ENCODE assay signal across 30 cellular contexts in genomic region chr6:2646346-2646745, GRCh38.
"Had no signal": no experiment of that assay in that cellular context is flagged by ENCODE, and none has a peak within 500 bp of the region (broad histone marks: within the 10 kb centered on the region; RNA-seq: fewer than 3 reads in every experiment).

No MANE protein-coding gene starts in this region.

- H3K27me3 ChIP-seq: cardiac muscle cell, colonic mucosa, vagina had no signal

- H3K27ac Mint-ChIP-seq: activated CD4-positive, alpha-beta T cell treated with anti-CD3 and anti-CD28 coated beads for 36 hours; activated CD8-positive, alpha-beta memory T cell treated with anti-CD3 and anti-CD28 coated beads, Interleukin-2, amount 10 ng/mL, durations not matched to agents 7 days and 5 days; activated CD8-positive, alpha-beta T cell treated with anti-CD3 and anti-CD28 coated beads, Interleukin-2, amount 10 ng/mL, durations not matched to agents 7 days and 5 days; activated naive CD4-positive, alpha-beta T cell treated with anti-CD3 and anti-CD28 coated beads, Interleukin-2, amount 50 U/mL, for 24 hours; activated naive CD8-positive, alpha-beta T cell treated with anti-CD3 and anti-CD28 coated beads, Interleukin-2, amount 50 U/mL, for 24 hours; activated T-helper 2 cell treated with anti-CD3 and anti-CD28 coated beads, Interferon-gamma antibody, Interleukin-2, Interleukin-4, amounts not matched to agents 10 μg/mL and 5 μg/mL and 100 μg/mL, durations not matched to agents 14 hours and 24 hours and 36 hours; immature natural killer cell; nephron progenitor cell; T-helper 2 cell treated with Interferon-gamma antibody and Interleukin-4, amounts not matched to agents 5 μg/mL and 100 μg/mL, for 36 hours had no signal

- DNase-seq: activated CD4-positive, alpha-beta T cell treated with anti-CD3 and anti-CD28 coated beads for 36 hours; activated CD4-positive, CD25-positive, alpha-beta regulatory T cell; activated CD8-positive, alpha-beta T cell treated with anti-CD3 and anti-CD28 coated beads, Interleukin-2, amount 10 ng/mL, durations not matched to agents 7 days and 5 days; activated naive CD8-positive, alpha-beta T cell treated with anti-CD3 and anti-CD28 coated beads, Interleukin-2, amount 50 U/mL, for 24 hours; activated T-cell treated with anti-CD3 and anti-CD28 coated beads, Interleukin-2, amount 50 U/mL, for 48 hours; cerebellar nuclear complex; colonic mucosa; effector memory CD4-positive, alpha-beta T cell; heart left ventricle; hypothalamus; immature natural killer cell; kidney; left colon; mammary epithelial cell; nephron progenitor cell; occipital lobe; psoas muscle; stimulated activated CD4-positive, alpha-beta T cell treated with anti-CD3 and anti-CD28 coated beads, Interleukin-1b, Interleukin-23, amount 100 ng/mL, for 48 hours; stimulated activated CD4-positive, alpha-beta T cell treated with anti-CD3 and anti-CD28 coated beads, Interleukin-4, amount 100 ng/mL, for 4 hours; stimulated activated naive CD4-positive, alpha-beta T cell treated with Interleukin-2 at 50 U/mL for 16 hours; T-helper 1 cell; trophoblast cell had no signal

- H3K36me3 Mint-ChIP-seq: activated CD8-positive, alpha-beta memory T cell treated with anti-CD3 and anti-CD28 coated beads, Interleukin-2, amount 10 ng/mL, durations not matched to agents 7 days and 5 days; activated naive CD4-positive, alpha-beta T cell treated with anti-CD3 and anti-CD28 coated beads, Interleukin-2, amount 50 U/mL, for 24 hours; immature natural killer cell had no signal

- H3K36me3 ChIP-seq: cardiac muscle cell, colonic mucosa, heart left ventricle, thoracic aorta, vagina had no signal

- H3K4me3 ChIP-seq: cardiac muscle cell, colonic mucosa, heart left ventricle, psoas muscle, smooth muscle cell, thoracic aorta, vagina had no signal

- H3K9me3 Mint-ChIP-seq: activated naive CD4-positive, alpha-beta T cell treated with anti-CD3 and anti-CD28 coated beads, Interleukin-2, amount 50 U/mL, for 24 hours; activated naive CD8-positive, alpha-beta T cell treated with anti-CD3 and anti-CD28 coated beads, Interleukin-2, amount 50 U/mL, for 24 hours; activated T-helper 2 cell treated with anti-CD3 and anti-CD28 coated beads, Interferon-gamma antibody, Interleukin-2, Interleukin-4, amounts not matched to agents 10 μg/mL and 5 μg/mL and 100 μg/mL, durations not matched to agents 14 hours and 24 hours and 36 hours; immature natural killer cell; T-helper 2 cell treated with Interferon-gamma antibody and Interleukin-4, amounts not matched to agents 5 μg/mL and 100 μg/mL, for 36 hours had no signal

- FAIRE-seq: kidney had no signal

- H3K4me1 Mint-ChIP-seq: activated CD4-positive, alpha-beta T cell treated with anti-CD3 and anti-CD28 coated beads for 36 hours; activated naive CD4-positive, alpha-beta T cell treated with anti-CD3 and anti-CD28 coated beads, Interleukin-2, amount 50 U/mL, for 24 hours; activated naive CD8-positive, alpha-beta T cell treated with anti-CD3 and anti-CD28 coated beads, Interleukin-2, amount 50 U/mL, for 24 hours had no signal

- H3K4me3 Mint-ChIP-seq: activated CD4-positive, alpha-beta T cell treated with anti-CD3 and anti-CD28 coated beads for 36 hours; activated CD8-positive, alpha-beta memory T cell treated with anti-CD3 and anti-CD28 coated beads, Interleukin-2, amount 10 ng/mL, durations not matched to agents 7 days and 5 days; activated CD8-positive, alpha-beta T cell treated with anti-CD3 and anti-CD28 coated beads, Interleukin-2, amount 10 ng/mL, durations not matched to agents 7 days and 5 days; activated naive CD4-positive, alpha-beta T cell treated with anti-CD3 and anti-CD28 coated beads, Interleukin-2, amount 50 U/mL, for 24 hours; activated naive CD8-positive, alpha-beta T cell treated with anti-CD3 and anti-CD28 coated beads, Interleukin-2, amount 50 U/mL, for 24 hours; immature natural killer cell; nephron progenitor cell; T-helper 2 cell treated with Interferon-gamma antibody and Interleukin-4, amounts not matched to agents 5 μg/mL and 100 μg/mL, for 36 hours had no signal
